19 cellular contexts compared by ENCODE assay signal in genomic region chr7:134654104-134654775, GRCh38. TPM values are rescaled to one million over a fixed set of nuclear protein-coding genes. Genes with fewer than 3 reads are reported as not detected.
DNase-seq lines count a peak whose midpoint lies in the region; ATAC-seq lines count a peak whose summit lies in the region.
"Had no signal": no experiment of that assay in that cellular context is flagged by ENCODE, and none has a peak within 500 bp of the region (broad histone marks: within the 10 kb centered on the region; RNA-seq: fewer than 3 reads in every experiment).

No MANE protein-coding gene starts in this region.

- H3K27me3 Mint-ChIP-seq in activated CD4-positive, alpha-beta T cell treated with anti-CD3 and anti-CD28 coated beads, Interleukin-2, amount 10 ng/mL, durations not matched to agents 24 days and 14 days = no peaks in the 10 kb centered on the region
- H3K27me3 Mint-ChIP-seq in activated CD4-positive, alpha-beta memory T cell treated with anti-CD3 and anti-CD28 coated beads for 36 hours = no peaks in the 10 kb centered on the region
- H3K27me3 Mint-ChIP-seq: activated CD4-positive, alpha-beta T cell treated with anti-CD3 and anti-CD28 coated beads, Interleukin-2, amount 10 ng/mL, durations not matched to agents 7 days and 5 days; T-helper 17 cell had no signal

- peak overlapping the region; percentile 42 for H3K27ac Mint-ChIP-seq in activated CD4-positive, alpha-beta T cell treated with anti-CD3 and anti-CD28 coated beads, Interleukin-2, amount 10 ng/mL, durations not matched to agents 24 days and 14 days
- peak overlapping the region; percentile 74 for H3K27ac Mint-ChIP-seq in activated CD4-positive, alpha-beta memory T cell treated with anti-CD3 and anti-CD28 coated beads for 36 hours
- H3K27ac Mint-ChIP-seq: activated CD4-positive, alpha-beta T cell treated with anti-CD3 and anti-CD28 coated beads, Interleukin-2, amount 10 ng/mL, durations not matched to agents 7 days and 5 days; nephron progenitor cell had no signal

- H3K36me3 Mint-ChIP-seq in activated CD4-positive, alpha-beta T cell treated with anti-CD3 and anti-CD28 coated beads, Interleukin-2, amount 10 ng/mL, durations not matched to agents 24 days and 14 days (ENCODE audit: low read depth) = peaks cover 51% of the 10 kb centered on the region
- peaks cover 27% of the 10 kb centered on the region for H3K36me3 Mint-ChIP-seq in activated CD4-positive, alpha-beta memory T cell treated with anti-CD3 and anti-CD28 coated beads for 36 hours

- CTCF ChIA-PET in activated CD4-positive, alpha-beta memory T cell treated with anti-CD3 and anti-CD28 coated beads for 36 hours (lab: Charles Lee) = no interaction called here

- peak; percentile 71 for ATAC-seq in GM19463 (IDR thresholded peaks at IDR 0.05; ENCODE audit: unreplicated experiment)
- ATAC-seq: psoas muscle, T-helper 17 cell had no signal

- no peak for DNase-seq in activated CD4-positive, alpha-beta T cell treated with anti-CD3 and anti-CD28 coated beads, Interleukin-2, amount 10 ng/mL, durations not matched to agents 24 days and 14 days
- DNase-seq in activated CD4-positive, alpha-beta T cell treated with anti-CD3 and anti-CD28 coated beads for 1 hour = no peak
- no peak for DNase-seq in activated CD4-positive, alpha-beta memory T cell treated with anti-CD3 and anti-CD28 coated beads for 36 hours
- DNase-seq in renal cortical epithelial cell (ENCODE audit: low read depth) = peak; percentile 56
- no peak for DNase-seq in posterior cingulate gyrus
- no peak for DNase-seq in NCI-H2227 treated with DMSO at 0.1 percent for 48 hours (lab: John Stamatoyannopoulos, UW)
- DNase-seq in epidermal melanocyte (ENCODE audit: insufficient read length, low spot score) = no peak
- DNase-seq: activated CD4-positive, alpha-beta T cell treated with anti-CD3 and anti-CD28 coated beads, Interleukin-2, amount 10 ng/mL, durations not matched to agents 7 days and 5 days; activated effector memory CD4-positive, alpha-beta T cell treated with Interleukin-2 at 50 U/mL for 16 hours; brain microvascular endothelial cell; mesendoderm; NCI-H345; nephron progenitor cell; psoas muscle; SHP77 treated with DMSO at 0.1 percent for 48 hours; spleen; T-helper 17 cell; upper lobe of left lung had no signal

- intact Hi-C loops in activated CD4-positive, alpha-beta T cell treated with anti-CD3 and anti-CD28 coated beads, Interleukin-2, amount 10 ng/mL, durations not matched to agents 24 days and 14 days (cut with micrococcal nuclease) = no loop called here
- intact Hi-C loops in activated CD4-positive, alpha-beta memory T cell treated with anti-CD3 and anti-CD28 coated beads for 36 hours (cut with micrococcal nuclease) = loop anchor here (1.0 kb wide), 1 partner anchor 14 kb away; no protein-coding TSS in a partner anchor
- intact Hi-C loops in posterior cingulate gyrus (cut with DNase I) = no loop called here

- peak overlapping the region; percentile 13 for H3K4me3 Mint-ChIP-seq in activated CD4-positive, alpha-beta T cell treated with anti-CD3 and anti-CD28 coated beads, Interleukin-2, amount 10 ng/mL, durations not matched to agents 24 days and 14 days
- no peak overlapping the region for H3K4me3 Mint-ChIP-seq in activated CD4-positive, alpha-beta memory T cell treated with anti-CD3 and anti-CD28 coated beads for 36 hours
- H3K4me3 Mint-ChIP-seq: activated CD4-positive, alpha-beta T cell treated with anti-CD3 and anti-CD28 coated beads, Interleukin-2, amount 10 ng/mL, durations not matched to agents 7 days and 5 days; nephron progenitor cell; T-helper 17 cell had no signal

- peaks cover 15% of the 10 kb centered on the region for H3K9me3 Mint-ChIP-seq in activated CD4-positive, alpha-beta T cell treated with anti-CD3 and anti-CD28 coated beads, Interleukin-2, amount 10 ng/mL, durations not matched to agents 24 days and 14 days
- peaks cover 11% of the 10 kb centered on the region for H3K9me3 Mint-ChIP-seq in activated CD4-positive, alpha-beta memory T cell treated with anti-CD3 and anti-CD28 coated beads for 36 hours
- H3K9me3 Mint-ChIP-seq: nephron progenitor cell had no signal

- POLR2A ChIA-PET in activated CD4-positive, alpha-beta memory T cell treated with anti-CD3 and anti-CD28 coated beads for 36 hours (lab: Charles Lee) = interaction anchor here (0.8 kb wide), 1 partner anchor 8 kb away, joined by 4 read pairs; the partner anchor contains the start of gene BPGM

- H3K4me1 Mint-ChIP-seq in activated CD4-positive, alpha-beta T cell treated with anti-CD3 and anti-CD28 coated beads, Interleukin-2, amount 10 ng/mL, durations not matched to agents 24 days and 14 days = peaks cover 41% of the 10 kb centered on the region
- H3K4me1 Mint-ChIP-seq in activated CD4-positive, alpha-beta memory T cell treated with anti-CD3 and anti-CD28 coated beads for 36 hours (ENCODE audit: low read depth) = peaks cover 42% of the 10 kb centered on the region

RNA-seq across cellular contexts. Expression of gene BPGM, which starts 7.6 kb away (rescaled TPM):
- total RNA-seq in activated CD4-positive, alpha-beta T cell treated with anti-CD3 and anti-CD28 coated beads, Interleukin-2, amount 10 ng/mL, durations not matched to agents 24 days and 14 days = 22.3 and 22.6 TPM in 2 replicates
- 10 to 100 TPM; 23.7 to 24.9 TPM for total RNA-seq in activated CD4-positive, alpha-beta memory T cell treated with anti-CD3 and anti-CD28 coated beads for 36 hours
- 45.8 and 118 TPM in 2 replicates for total RNA-seq in renal cortical epithelial cell
